Comparison of ENCODE assay signal across 1 cellular context in genomic region chr1:229867726-229868125, GRCh38.
TF ChIP-seq lines count a peak whose summit lies in the region.

No MANE protein-coding gene starts in this region.

TF ChIP-seq in IMR-90, 13 proteins besides CTCF, POLR2A, EP300 and RAD21:
- TF ChIP-seq, protein P1, sequence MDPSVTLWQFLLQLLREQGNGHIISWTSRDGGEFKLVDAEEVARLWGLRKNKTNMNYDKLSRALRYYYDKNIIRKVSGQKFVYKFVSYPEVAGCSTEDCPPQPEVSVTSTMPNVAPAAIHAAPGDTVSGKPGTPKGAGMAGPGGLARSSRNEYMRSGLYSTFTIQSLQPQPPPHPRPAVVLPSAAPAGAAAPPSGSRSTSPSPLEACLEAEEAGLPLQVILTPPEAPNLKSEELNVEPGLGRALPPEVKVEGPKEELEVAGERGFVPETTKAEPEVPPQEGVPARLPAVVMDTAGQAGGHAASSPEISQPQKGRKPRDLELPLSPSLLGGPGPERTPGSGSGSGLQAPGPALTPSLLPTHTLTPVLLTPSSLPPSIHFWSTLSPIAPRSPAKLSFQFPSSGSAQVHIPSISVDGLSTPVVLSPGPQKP (IDR thresholded peaks at IDR 0.05; ENCODE audit: borderline replicate concordance, low read depth, low read length): no peak
- TF ChIP-seq MAFK (IDR thresholded peaks at IDR 0.05; ENCODE audit: low read depth, low read length) (no peak), FOS (IDR thresholded peaks at IDR 0.05; ENCODE audit: low read depth, low read length) (no peak), BHLHE40 (IDR thresholded peaks at IDR 0.05; ENCODE audit: low read depth, low read length) (no peak), NFE2L2 (IDR thresholded peaks at IDR 0.05; ENCODE audit: low read depth, low read length) (no peak), MAZ (IDR thresholded peaks at IDR 0.05; ENCODE audit: borderline replicate concordance, low read depth, low read length) (no peak), SMC3 (IDR thresholded peaks at IDR 0.05; ENCODE audit: low read depth, low read length) (no peak), USF2 (IDR thresholded peaks at IDR 0.05; ENCODE audit: low read depth, low read length) (no peak), CHD1 (IDR thresholded peaks at IDR 0.05; ENCODE audit: low read depth, low read length) (no peak), CEBPB (IDR thresholded peaks at IDR 0.05; ENCODE audit: low read depth, low read length) (no peak), RCOR1 (IDR thresholded peaks at IDR 0.05; ENCODE audit: insufficient replicate concordance, low read length) (no peak), RFX5 (IDR thresholded peaks at IDR 0.05; ENCODE audit: low read depth, low read length) (no peak)
TF ChIP-seq in IMR-90: peak in this region for 0.
